In genomic region chr12:66065623-66066022, GRCh38 we compare ENCODE assay signal across 21 cellular contexts.
DNase-seq lines count a peak whose midpoint lies in the region; ATAC-seq and TF ChIP-seq lines count a peak whose summit lies in the region.
"Had no signal": no experiment of that assay in that cellular context is flagged by ENCODE, and none has a peak within 500 bp of the region (broad histone marks: within the 10 kb centered on the region; RNA-seq: fewer than 3 reads in every experiment).

No MANE protein-coding gene starts in this region.

- TF ChIP-seq RAD21 in SK-N-SH (IDR thresholded peaks at IDR 0.05; ENCODE audit: low read length), result no peak

- H3K27me3 ChIP-seq in SK-N-SH (ENCODE audit: insufficient read depth), result peaks cover 10% of the 10 kb centered on the region; the same call in 1 of the 2 replicates
- H3K27me3 ChIP-seq: tibial nerve had no signal

- ATAC-seq in HG03439 (IDR thresholded peaks at IDR 0.05; ENCODE audit: unreplicated experiment), result no peak
- ATAC-seq: left cardiac atrium had no signal

- H3K27ac ChIP-seq in SK-N-SH (ENCODE audit: low read depth in 2 of 2, low read length in 1 of 2), result peak overlapping the region; percentile 83 to 94; a peak in 3 of 4 replicates
- H3K27ac ChIP-seq: tibial nerve, VCaP had no signal

- no peaks in the 10 kb centered on the region for H3K79me2 ChIP-seq in SK-N-SH (ENCODE audit: insufficient read depth)

- H3K9me3 ChIP-seq in SK-N-SH, result no peaks in the 10 kb centered on the region
- H3K9me3 ChIP-seq: tibial nerve had no signal

- TF ChIP-seq CTCF in SK-N-SH (IDR thresholded peaks at IDR 0.05) (no peak), type B pancreatic cell (conservative IDR thresholded peaks at IDR 0.05) (no peak)

- H3K4me3 ChIP-seq in SK-N-SH (ENCODE audit: low read depth in 2 of 2, low read length in 1 of 2), result no peak overlapping the region; a peak in 1 of 4 replicates
- H3K4me3 ChIP-seq: skin epidermis, tibial nerve had no signal

- peak overlapping the region; percentile 61; the same call in 1 of the 2 replicates for H3K4me2 ChIP-seq in SK-N-SH

- peak overlapping the region; percentile 9 for H3K4me3 Mint-ChIP-seq in type B pancreatic cell
- H3K4me3 Mint-ChIP-seq: H9; neural crest cell; T-helper 1 cell treated with Interleukin-12 subunit alpha and Interleukin-12 subunit beta and Interleukin-4 antibody, amounts not matched to agents 30 μg/mL and 1 μg/mL, for 36 hours had no signal

- H3K27me3 Mint-ChIP-seq in type B pancreatic cell, result no peaks in the 10 kb centered on the region

- POLR2A ChIA-PET in SK-N-SH (lab: Yijun Ruan, JAX), result no interaction called here

- H3K27ac Mint-ChIP-seq in type B pancreatic cell, result no peak overlapping the region
- H3K27ac Mint-ChIP-seq: activated T-helper 2 cell treated with anti-CD3 and anti-CD28 coated beads, Interferon-gamma antibody, Interleukin-2, Interleukin-4, amounts not matched to agents 10 μg/mL and 5 μg/mL and 100 μg/mL, durations not matched to agents 14 hours and 24 hours and 36 hours; H9; T-helper 1 cell treated with Interleukin-12 subunit alpha and Interleukin-12 subunit beta and Interleukin-4 antibody, amounts not matched to agents 30 μg/mL and 1 μg/mL, for 36 hours had no signal

- peaks cover 0 to 37% of the 10 kb centered on the region in 2 experiments for H3K4me1 ChIP-seq in SK-N-SH (ENCODE audit: control insufficient read depth in 1 of 2, insufficient read depth in 2 of 2, low read depth in 1 of 2, low read length in 1 of 2)

- H4K20me1 ChIP-seq in SK-N-SH (ENCODE audit: insufficient read depth), result no peaks in the 10 kb centered on the region

- WGBS in SK-N-SH (ENCODE audit: low lambda C conversion rate), result 16% methylated on average over 2 of the region's 2 CpGs

- H3K36me3 ChIP-seq in SK-N-SH (replicated peaks in 1 of 2; ENCODE audit: control insufficient read depth in 1 of 2, insufficient read depth in 2 of 2, low read length in 1 of 2), result no peaks in the 10 kb centered on the region
- H3K36me3 ChIP-seq: tibial nerve had no signal

- H2AFZ ChIP-seq in SK-N-SH (ENCODE audit: low read depth), result no peak overlapping the region; the same call in 1 of the 2 replicates

- no peak overlapping the region for H3K9ac ChIP-seq in SK-N-SH

- TF ChIP-seq EP300 in SK-N-SH (IDR thresholded peaks at IDR 0.05; ENCODE audit: borderline replicate concordance in 1 of 2, low read depth in 1 of 2, low read length in 1 of 2), result no peak

- no peaks in the 10 kb centered on the region for H3K9me2 ChIP-seq in SK-N-SH

- no peaks in the 10 kb centered on the region for H3K36me3 Mint-ChIP-seq in type B pancreatic cell

- CTCF ChIA-PET in SK-N-SH (lab: Yijun Ruan, JAX), result interaction anchor here (0.6 kb wide), 1 partner anchor 618 kb away, joined by 3 read pairs; no protein-coding TSS in a partner anchor

- peaks cover 35% of the 10 kb centered on the region for H3F3A ChIP-seq in SK-N-SH (replicated peaks; ENCODE audit: insufficient read depth)

- H3K9me3 Mint-ChIP-seq in type B pancreatic cell, result no peaks in the 10 kb centered on the region
- H3K9me3 Mint-ChIP-seq: activated T-helper 2 cell treated with anti-CD3 and anti-CD28 coated beads, Interferon-gamma antibody, Interleukin-2, Interleukin-4, amounts not matched to agents 10 μg/mL and 5 μg/mL and 100 μg/mL, durations not matched to agents 14 hours and 24 hours and 36 hours; T-helper 1 cell treated with Interleukin-12 subunit alpha and Interleukin-12 subunit beta and Interleukin-4 antibody, amounts not matched to agents 30 μg/mL and 1 μg/mL, for 36 hours had no signal

- DNase-seq in H4 (ENCODE audit: low spot score) (peak; percentile 17), SK-N-SH (no peak), fibroblast of peridontal ligament (ENCODE audit: extremely low read depth) (peak; percentile 62), type B pancreatic cell (ENCODE audit: extremely low spot score, unreplicated experiment) (no peak), T1000 (lab: John Stamatoyannopoulos, UW) (no peak), cerebellar nuclear complex (lab: John Stamatoyannopoulos, UW) (no peak)
- DNase-seq: activated CD4-positive, alpha-beta T cell treated with anti-CD3 and anti-CD28 coated beads, Interleukin-2, amount 50 U/mL, for 1 hour; AML-193; glutamatergic neuron; H9; left cardiac atrium; Right ventricle myocardium superior; stimulated activated CD4-positive, alpha-beta T cell treated with anti-CD3 and anti-CD28 coated beads, Interleukin-2, amount 100 ng/mL, for 48 hours; stimulated activated naive CD4-positive, alpha-beta T cell treated with Interleukin-2 at 50 U/mL for 16 hours had no signal

- peaks cover 41% of the 10 kb centered on the region for H3K4me1 Mint-ChIP-seq in type B pancreatic cell (ENCODE audit: unreplicated experiment)
- H3K4me1 Mint-ChIP-seq: neural crest cell had no signal

TF ChIP-seq in SK-N-SH, 30 proteins besides CTCF, POLR2A, EP300 and RAD21:
- peak; percentile 22; the same call in 1 of the 2 replicates for TF ChIP-seq NFIC (IDR thresholded peaks at IDR 0.05; ENCODE audit: borderline replicate concordance)
- no peak for TF ChIP-seq JUND (IDR thresholded peaks at IDR 0.05)
- no peak for TF ChIP-seq FOSL2 (IDR thresholded peaks at IDR 0.05; ENCODE audit: borderline replicate concordance, low read depth)
- TF ChIP-seq MAX (IDR thresholded peaks at IDR 0.05; ENCODE audit: low read depth), result no peak
- no peak for TF ChIP-seq USF1 (IDR thresholded peaks at IDR 0.05; ENCODE audit: borderline replicate concordance, low read depth)
- TF ChIP-seq USF2 (IDR thresholded peaks at IDR 0.05; ENCODE audit: borderline replicate concordance, low read depth, low read length), result no peak
- no peak for TF ChIP-seq RXRA (IDR thresholded peaks at IDR 0.05; ENCODE audit: borderline replicate concordance, low read depth)
- TF ChIP-seq RFX5 (IDR thresholded peaks at IDR 0.05; ENCODE audit: low read length), result no peak

Comparison
In these comparisons a context has a peak if more than half of its experiments do, and no peak if none do; other contexts are left out.
1. DNase-seq: peak in H4 (single experiment) and fibroblast of peridontal ligament (single experiment); none in SK-N-SH (single experiment), type B pancreatic cell (single experiment), T1000 (single experiment) and cerebellar nuclear complex (0 of 2).